Comparison of ENCODE assay signal across 1 cellular context in genomic region chr2:233349005-233349998, GRCh38.
TF ChIP-seq lines count a peak whose summit lies in the region.

No MANE protein-coding gene starts in this region.

TF ChIP-seq in HepG2, 621 proteins besides CTCF, POLR2A, EP300 and RAD21 (continued from another document and continues in another):
- TF ChIP-seq PLRG1 (conservative IDR thresholded peaks at IDR 0.05) (no peak), TERF1 (CRISPR knock-in tag; IDR thresholded peaks at IDR 0.05) (no peak), ISX (CRISPR knock-in tag; conservative IDR thresholded peaks at IDR 0.05) (no peak), BHLHE40 (IDR thresholded peaks at IDR 0.05; ENCODE audit: low read length) (no peak), PRDM10 (CRISPR knock-in tag; IDR thresholded peaks at IDR 0.05; ENCODE audit: low read depth) (no peak), FOXM1 (CRISPR knock-in tag; IDR thresholded peaks at IDR 0.05) (no peak), ZNF207 (IDR thresholded peaks at IDR 0.05; ENCODE audit: borderline replicate concordance) (no peak), KDM2A (CRISPR knock-in tag; IDR thresholded peaks at IDR 0.05; ENCODE audit: borderline replicate concordance, low read depth) (peak; percentile 9; the same call in 1 of the 2 replicates), ZNF720 (CRISPR knock-in tag; IDR thresholded peaks at IDR 0.05) (no peak), ZFAT (CRISPR knock-in tag; conservative IDR thresholded peaks at IDR 0.05) (no peak), MTF2 (CRISPR knock-in tag; IDR thresholded peaks at IDR 0.05; ENCODE audit: borderline replicate concordance) (peak; percentile 94), ZBTB42 (CRISPR knock-in tag; IDR thresholded peaks at IDR 0.05) (no peak), KLF15 (CRISPR knock-in tag; IDR thresholded peaks at IDR 0.05; ENCODE audit: borderline replicate concordance) (no peak), HOXD1 (CRISPR knock-in tag; IDR thresholded peaks at IDR 0.05) (no peak), ZBTB14 (CRISPR knock-in tag; IDR thresholded peaks at IDR 0.05) (no peak), CBFB (CRISPR knock-in tag; IDR thresholded peaks at IDR 0.05) (no peak), NONO (IDR thresholded peaks at IDR 0.05) (no peak), NONO (CRISPR knock-in tag; conservative IDR thresholded peaks at IDR 0.05) (no peak), SMAD3 (CRISPR knock-in tag; IDR thresholded peaks at IDR 0.05) (no peak), NR2F2 (IDR thresholded peaks at IDR 0.05; ENCODE audit: borderline replicate concordance, low read depth) (peak; percentile 63), MTA1 (CRISPR knock-in tag; IDR thresholded peaks at IDR 0.05; ENCODE audit: borderline replicate concordance) (peak; percentile 79; the same call in 1 of the 2 replicates), SAFB2 (CRISPR knock-in tag; IDR thresholded peaks at IDR 0.05; ENCODE audit: borderline replicate concordance, low read depth) (0 out of 2 replicates have a peak, but pooled peaks have one; percentile 42), NFKB2 (CRISPR knock-in tag; IDR thresholded peaks at IDR 0.05; ENCODE audit: borderline replicate concordance) (no peak), SNAPC4 (CRISPR knock-in tag; IDR thresholded peaks at IDR 0.05) (no peak), ZNF460 (CRISPR knock-in tag; IDR thresholded peaks at IDR 0.05; ENCODE audit: borderline replicate concordance) (no peak), ZNF333 (CRISPR knock-in tag; IDR thresholded peaks at IDR 0.05; ENCODE audit: borderline replicate concordance) (no peak), HOMEZ (CRISPR knock-in tag; IDR thresholded peaks at IDR 0.05; ENCODE audit: low read depth) (no peak), NR0B2 (CRISPR knock-in tag; IDR thresholded peaks at IDR 0.05) (0 out of 2 replicates have a peak, but pooled peaks have one; percentile 46), NCOR1 (IDR thresholded peaks at IDR 0.05; ENCODE audit: borderline replicate concordance, low read length) (peak; percentile 41; the same call in 1 of the 2 replicates), AKAP8 (CRISPR knock-in tag; IDR thresholded peaks at IDR 0.05) (no peak), HOXA5 (CRISPR knock-in tag; IDR thresholded peaks at IDR 0.05) (no peak), ZNF501 (CRISPR knock-in tag; IDR thresholded peaks at IDR 0.05) (peak; percentile 58; the same call in 1 of the 2 replicates), ZNF318 (CRISPR knock-in tag; IDR thresholded peaks at IDR 0.05) (peak; percentile 26; the same call in 1 of the 2 replicates), GPBP1L1 (CRISPR knock-in tag; IDR thresholded peaks at IDR 0.05) (no peak), ZSCAN22 (CRISPR knock-in tag; IDR thresholded peaks at IDR 0.05) (no peak), AGO2 (optimal IDR thresholded peaks at IDR 0.05; ENCODE audit: low read depth, low read length) (no peak)
